Comparison of ENCODE assay signal across 14 cellular contexts in genomic region chr5:77308154-77308960, GRCh38.
"Had no signal": no experiment of that assay in that cellular context is flagged by ENCODE, and none has a peak within 500 bp of the region (broad histone marks: within the 10 kb centered on the region; RNA-seq: fewer than 3 reads in every experiment).

No MANE protein-coding gene starts in this region.

- DNase-seq: activated CD4-positive, alpha-beta T cell treated with anti-CD3 and anti-CD28 coated beads for 1 hour; activated CD4-positive, alpha-beta T cell treated with anti-CD3 and anti-CD28 coated beads, Interleukin-2, amount 50 U/mL, for 48 hours; activated CD8-positive, alpha-beta memory T cell treated with anti-CD3 and anti-CD28 coated beads, Interleukin-2, amount 10 ng/mL, durations not matched to agents 7 days and 5 days; activated effector memory CD4-positive, alpha-beta T cell treated with anti-CD3 and anti-CD28 coated beads, Interleukin-2, amount 50 U/mL, for 16 hours; activated T-cell treated with anti-CD3 and anti-CD28 coated beads, Interleukin-2, amount 50 U/mL, for 24 hours; amygdala; hypothalamus; left ventricle myocardium inferior; tibial artery had no signal

- H3K4me3 ChIP-seq: left ventricle myocardium inferior, skin epidermis, tibial artery had no signal

- H3K27ac Mint-ChIP-seq: activated CD8-positive, alpha-beta memory T cell treated with anti-CD3 and anti-CD28 coated beads, Interleukin-2, amount 10 ng/mL, durations not matched to agents 7 days and 5 days; activated naive CD8-positive, alpha-beta T cell; activated T-cell treated with anti-CD3 and anti-CD28 coated beads, Interleukin-2, amount 50 U/mL, for 24 hours; T-helper 2 cell treated with Interferon-gamma antibody and Interleukin-4, amounts not matched to agents 5 μg/mL and 100 μg/mL, for 36 hours had no signal

- H3K79me2 ChIP-seq: parathyroid adenoma had no signal

- H3K4me3 Mint-ChIP-seq: activated CD8-positive, alpha-beta memory T cell treated with anti-CD3 and anti-CD28 coated beads, Interleukin-2, amount 10 ng/mL, durations not matched to agents 7 days and 5 days; activated naive CD8-positive, alpha-beta T cell; activated T-cell treated with anti-CD3 and anti-CD28 coated beads, Interleukin-2, amount 50 U/mL, for 24 hours; T-helper 2 cell treated with Interferon-gamma antibody and Interleukin-4, amounts not matched to agents 5 μg/mL and 100 μg/mL, for 36 hours had no signal

- H3K36me3 ChIP-seq: left ventricle myocardium inferior, tibial artery had no signal

- H3K27me3 Mint-ChIP-seq: activated naive CD8-positive, alpha-beta T cell; activated T-cell treated with anti-CD3 and anti-CD28 coated beads, Interleukin-2, amount 50 U/mL, for 24 hours had no signal

- H3K9ac ChIP-seq: parathyroid adenoma had no signal

- ATAC-seq: activated CD8-positive, alpha-beta memory T cell treated with anti-CD3 and anti-CD28 coated beads, Interleukin-2, amount 10 ng/mL, durations not matched to agents 7 days and 5 days; esophagus mucosa had no signal

- H3K9me3 Mint-ChIP-seq: activated T-cell treated with anti-CD3 and anti-CD28 coated beads, Interleukin-2, amount 50 U/mL, for 24 hours; T-helper 2 cell treated with Interferon-gamma antibody and Interleukin-4, amounts not matched to agents 5 μg/mL and 100 μg/mL, for 36 hours had no signal

- H3K36me3 Mint-ChIP-seq: activated CD8-positive, alpha-beta memory T cell treated with anti-CD3 and anti-CD28 coated beads, Interleukin-2, amount 10 ng/mL, durations not matched to agents 7 days and 5 days; activated naive CD8-positive, alpha-beta T cell had no signal

- H3K27ac ChIP-seq: left ventricle myocardium inferior, parathyroid adenoma, skin epidermis had no signal

- H2AFZ ChIP-seq: parathyroid adenoma had no signal

- H3K4me1 Mint-ChIP-seq: activated CD8-positive, alpha-beta memory T cell treated with anti-CD3 and anti-CD28 coated beads, Interleukin-2, amount 10 ng/mL, durations not matched to agents 7 days and 5 days had no signal

- H3K9me3 ChIP-seq: left ventricle myocardium inferior, tibial artery had no signal

- H3K4me1 ChIP-seq: left ventricle myocardium inferior, parathyroid adenoma had no signal

- H3K27me3 ChIP-seq: tibial artery had no signal
